Comparison of ENCODE assay signal across 8 cellular contexts in genomic region chr10:119596537-119597404, GRCh38. TPM values are rescaled to one million over a fixed set of nuclear protein-coding genes. Genes with fewer than 3 reads are reported as not detected.
A peak's percentile ranks its signal among the peaks of the same experiment; 100 is the strongest.
DNase-seq lines count a peak whose midpoint lies in the region; ATAC-seq, FAIRE-seq and TF ChIP-seq lines count a peak whose summit lies in the region.

Gene TIAL1, minus strand, starts transcription at chr10:119596964. Its CDS starts 499 bp downstream, at chr10:119596465.

- H3K4me3 ChIP-seq in cardiac muscle cell: peak within 1 kb of the TSS; percentile 57
- H3K4me3 ChIP-seq in parathyroid adenoma (ENCODE audit: low read depth, low read length): peak within 1 kb of the TSS; percentile 99
- H3K4me3 ChIP-seq in tibial nerve: peak within 1 kb of the TSS; percentile 57 to 95 (median 80)

- POLR2A ChIA-PET in T-cell (lab: Charles Lee): no interaction called here

- ATAC-seq in HG02840 (IDR thresholded peaks at IDR 0.05; ENCODE audit: low FRiP score, unreplicated experiment) (peak; percentile 85), T-cell (replicated peaks in 1 of 4) (peak; percentile 85 to 89 (median 88))

- H2AFZ ChIP-seq in parathyroid adenoma: peak within 1 kb of the TSS; percentile 98

- H3K9me3 Mint-ChIP-seq in T-cell: no peaks in the 10 kb centered on the region

- H3K4me3 Mint-ChIP-seq in T-cell: peak within 1 kb of the TSS; percentile 88 to 99 (median 99)

- H3K36me3 ChIP-seq in cardiac muscle cell (no peaks in the 10 kb centered on the region), parathyroid adenoma (ENCODE audit: control insufficient read depth, insufficient read depth, low read length) (no peaks in the 10 kb centered on the region), tibial nerve (peaks cover 0 to 7% (median 0%) of the 10 kb centered on the region in 3 donors)

- H3K79me2 ChIP-seq in parathyroid adenoma: peaks cover 17% of the 10 kb centered on the region

- H3K4me1 ChIP-seq in cardiac muscle cell (ENCODE audit: low read depth): peaks cover 29% of the 10 kb centered on the region
- peaks cover 21% of the 10 kb centered on the region for H3K4me1 ChIP-seq in parathyroid adenoma
- H3K4me1 ChIP-seq in tibial nerve: peaks cover 0 to 47% (median 32%) of the 10 kb centered on the region in 4 donors

- peak; percentile 70 for DNase-seq in GM12891 (ENCODE audit: insufficient read length, low spot score)
- peak; percentile 99 for DNase-seq in NCI-H1436 treated with DMSO at 0.1 percent for 48 hours (lab: John Stamatoyannopoulos, UW)
- DNase-seq in T-cell: peak; percentile 81 to 94 (median 88)
- peak; percentile 100 for DNase-seq in cardiac muscle cell (ENCODE audit: low read depth in 1 of 2, low spot score in 1 of 2)
- DNase-seq in tibial nerve (ENCODE audit: low spot score in 2 of 2): peak; percentile 94 to 96

- CTCF ChIA-PET in T-cell (lab: Charles Lee): interaction anchor here in 1 of 2 donors (1.5 kb wide), 1 partner anchor 53 kb away, joined by 3 read pairs; no protein-coding TSS in a partner anchor

- TF ChIP-seq CTCF in cardiac muscle cell (IDR thresholded peaks at IDR 0.05; ENCODE audit: low read depth, low read length) (no peak), parathyroid adenoma (IDR thresholded peaks at IDR 0.05) (no peak), tibial nerve (IDR thresholded peaks at IDR 0.05) (peak in 1 of 5 experiments; percentile 26)

- H3K36me3 Mint-ChIP-seq in T-cell: peaks cover 11% of the 10 kb centered on the region

- TF ChIP-seq EP300 in tibial nerve (IDR thresholded peaks at IDR 0.05): peak in 1 of 2 donors; percentile 95

- H3K27me3 ChIP-seq in cardiac muscle cell (no peaks in the 10 kb centered on the region), parathyroid adenoma (ENCODE audit: control insufficient read depth, insufficient read depth, low read length) (no peaks in the 10 kb centered on the region), tibial nerve (no peaks in the 10 kb centered on the region)

- H3K9me3 ChIP-seq in cardiac muscle cell (ENCODE audit: low read depth) (no peaks in the 10 kb centered on the region), parathyroid adenoma (ENCODE audit: control insufficient read depth, low read length) (no peaks in the 10 kb centered on the region), tibial nerve (no peaks in the 10 kb centered on the region)

- TF ChIP-seq POLR2A in GM12891 (IDR thresholded peaks at IDR 0.05; ENCODE audit: low read depth, low read length) (peak; percentile 82), tibial nerve (IDR thresholded peaks at IDR 0.05) (peak; percentile 49 to 84)

- WGBS in adipose tissue, 3 donors: 0 to 1% (median 0%) methylated on average over 59 to 66 of the region's 66 CpGs
- 0 to 1% methylated on average over 60 to 64 of the region's 66 CpGs for WGBS in tibial nerve, 2 donors

- peak within 1 kb of the TSS; percentile 72 for H3K9ac ChIP-seq in parathyroid adenoma

- H3K27me3 Mint-ChIP-seq in T-cell: no peaks in the 10 kb centered on the region

- FAIRE-seq in GM12891 (lab: Jason Lieb, UNC): peak; percentile 98

- H3K27ac ChIP-seq in adipose tissue (ENCODE audit: low read depth, low read length) (peak within 1 kb of the TSS; percentile 83), cardiac muscle cell (peak within 1 kb of the TSS; percentile 96), parathyroid adenoma (peak within 1 kb of the TSS; percentile 99), tibial nerve (peak within 1 kb of the TSS; percentile 91 to 99 (median 96))

- peaks cover 48 to 49% (median 48%) of the 10 kb centered on the region in 3 donors for H3K4me1 Mint-ChIP-seq in T-cell

- H3K27ac Mint-ChIP-seq in T-cell: peak within 1 kb of the TSS; percentile 98

- H3K4me2 ChIP-seq in parathyroid adenoma (ENCODE audit: low read length): peak within 1 kb of the TSS; percentile 97

TF ChIP-seq in GM12891, 5 proteins besides CTCF, POLR2A, EP300 and RAD21:
- TF ChIP-seq TAF1 (IDR thresholded peaks at IDR 0.05; ENCODE audit: low read depth, low read length): peak; percentile 66
- TF ChIP-seq POU2F2 (IDR thresholded peaks at IDR 0.05; ENCODE audit: low read depth, low read length): peak; percentile 52; the same call in 1 of the 2 replicates
- TF ChIP-seq SPI1 (IDR thresholded peaks at IDR 0.05; ENCODE audit: low read depth, low read length): no peak
- TF ChIP-seq PAX5 (IDR thresholded peaks at IDR 0.05; ENCODE audit: insufficient read depth, low read length, severe bottlenecking): no peak
- TF ChIP-seq POLR2AphosphoS5 (IDR thresholded peaks at IDR 0.05; ENCODE audit: low read depth, low read length): peak; percentile 93

RNA-seq across cellular contexts. Expression of gene TIAL1, which starts in this region (rescaled TPM):
- 75.6 TPM for polyA plus RNA-seq in GM12891 (2012; ENCODE audit: low read depth, missing spikeins)
- 100 to 1,000 TPM; 147 to 197 (median 156) TPM for total RNA-seq in T-cell
- 10 to 100 TPM; 34.7 to 39.9 (median 38.6) TPM for polyA plus RNA-seq in adipose tissue
- total RNA-seq in cardiac muscle cell: 45.1 and 63.5 TPM in 2 replicates
- polyA plus RNA-seq in cardiac muscle cell: 33.8 and 58.1 TPM in 2 replicates
- 100 to 1,000 TPM in 1 of 4 donors, 10 to 100 TPM in 3; 53.0 to 103 (median 87.2) TPM for total RNA-seq in tibial nerve

Comparison
In these comparisons a context has a peak if more than half of its experiments do, and no peak if none do; other contexts are left out.
1. Peak in every context shown above with its lines: DNase-seq, ATAC-seq, H3K4me3 ChIP-seq and H3K27ac ChIP-seq.